In the genomic region with DNA sequence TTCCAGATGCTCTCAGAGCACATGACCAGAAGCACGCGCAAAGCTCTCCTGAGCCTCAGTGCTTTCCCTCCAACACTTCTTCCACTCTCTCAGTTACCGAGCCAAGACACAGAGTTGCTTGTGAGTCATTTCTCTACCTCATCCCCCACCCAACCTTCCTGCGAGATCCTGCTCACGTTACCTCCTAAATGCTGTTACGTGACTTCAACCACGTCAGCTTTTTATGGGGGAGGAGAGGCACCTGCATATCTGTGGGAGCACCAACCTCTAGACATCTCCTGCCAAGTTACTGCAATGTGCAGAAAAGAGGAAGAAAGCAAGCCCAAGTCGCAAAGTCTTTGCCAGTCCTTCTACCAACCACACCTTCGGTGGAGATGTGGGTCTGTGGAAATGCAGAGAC, we compare ENCODE assay signal across 2 cellular contexts.
TF ChIP-seq lines count a peak whose summit lies in the region.

No MANE protein-coding gene starts in this region.

TF ChIP-seq in HepG2, 621 proteins besides CTCF, POLR2A, EP300 and RAD21:
- TF ChIP-seq ZNF891 (CRISPR knock-in tag; IDR thresholded peaks at IDR 0.05) (0 out of 2 replicates have a peak, but pooled peaks have one; percentile 25), ZNF501 (CRISPR knock-in tag; IDR thresholded peaks at IDR 0.05) (0 out of 2 replicates have a peak, but pooled peaks have one; percentile 27), ZNF510 (CRISPR knock-in tag; IDR thresholded peaks at IDR 0.05; ENCODE audit: low read depth) (no peak), ZBTB38 (CRISPR knock-in tag; IDR thresholded peaks at IDR 0.05) (peak; percentile 13; the same call in 1 of the 2 replicates), ZNF251 (CRISPR knock-in tag; IDR thresholded peaks at IDR 0.05) (no peak)
- TF ChIP-seq, protein P1, sequence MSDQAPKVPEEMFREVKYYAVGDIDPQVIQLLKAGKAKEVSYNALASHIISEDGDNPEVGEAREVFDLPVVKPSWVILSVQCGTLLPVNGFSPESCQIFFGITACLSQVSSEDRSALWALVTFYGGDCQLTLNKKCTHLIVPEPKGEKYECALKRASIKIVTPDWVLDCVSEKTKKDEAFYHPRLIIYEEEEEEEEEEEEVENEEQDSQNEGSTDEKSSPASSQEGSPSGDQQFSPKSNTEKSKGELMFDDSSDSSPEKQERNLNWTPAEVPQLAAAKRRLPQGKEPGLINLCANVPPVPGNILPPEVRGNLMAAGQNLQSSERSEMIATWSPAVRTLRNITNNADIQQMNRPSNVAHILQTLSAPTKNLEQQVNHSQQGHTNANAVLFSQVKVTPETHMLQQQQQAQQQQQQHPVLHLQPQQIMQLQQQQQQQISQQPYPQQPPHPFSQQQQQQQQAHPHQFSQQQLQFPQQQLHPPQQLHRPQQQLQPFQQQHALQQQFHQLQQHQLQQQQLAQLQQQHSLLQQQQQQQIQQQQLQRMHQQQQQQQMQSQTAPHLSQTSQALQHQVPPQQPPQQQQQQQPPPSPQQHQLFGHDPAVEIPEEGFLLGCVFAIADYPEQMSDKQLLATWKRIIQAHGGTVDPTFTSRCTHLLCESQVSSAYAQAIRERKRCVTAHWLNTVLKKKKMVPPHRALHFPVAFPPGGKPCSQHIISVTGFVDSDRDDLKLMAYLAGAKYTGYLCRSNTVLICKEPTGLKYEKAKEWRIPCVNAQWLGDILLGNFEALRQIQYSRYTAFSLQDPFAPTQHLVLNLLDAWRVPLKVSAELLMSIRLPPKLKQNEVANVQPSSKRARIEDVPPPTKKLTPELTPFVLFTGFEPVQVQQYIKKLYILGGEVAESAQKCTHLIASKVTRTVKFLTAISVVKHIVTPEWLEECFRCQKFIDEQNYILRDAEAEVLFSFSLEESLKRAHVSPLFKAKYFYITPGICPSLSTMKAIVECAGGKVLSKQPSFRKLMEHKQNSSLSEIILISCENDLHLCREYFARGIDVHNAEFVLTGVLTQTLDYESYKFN (CRISPR knock-in tag; conservative IDR thresholded peaks at IDR 0.05) = no peak
TF ChIP-seq in HepG2: peak in this region for 3.

TF ChIP-seq in H1, 55 proteins besides CTCF, POLR2A, EP300 and RAD21:
- no peak for TF ChIP-seq TAF7 (optimal IDR thresholded peaks at IDR 0.05; ENCODE audit: borderline replicate concordance, low read depth, low read length)
- TF ChIP-seq NANOG (IDR thresholded peaks at IDR 0.05; ENCODE audit: insufficient read depth, low read depth, low read length, poor library complexity, severe bottlenecking) = no peak
- TF ChIP-seq CTBP2 (IDR thresholded peaks at IDR 0.05; ENCODE audit: borderline replicate concordance, insufficient read depth, insufficient read length, low read length) = no peak
- TF ChIP-seq TBP (IDR thresholded peaks at IDR 0.05; ENCODE audit: low read depth, low read length) = no peak
- TF ChIP-seq SP1 (IDR thresholded peaks at IDR 0.05; ENCODE audit: low read depth, low read length) = no peak
- TF ChIP-seq SRF (IDR thresholded peaks at IDR 0.05; ENCODE audit: low read depth, low read length) = no peak
TF ChIP-seq in H1: peak in this region for 0.
